ENCODE assay signal across 8 cellular contexts in genomic region chr5:28344803-28345433, GRCh38.
DNase-seq lines count a peak whose midpoint lies in the region; ATAC-seq and TF ChIP-seq lines count a peak whose summit lies in the region.

No MANE protein-coding gene starts in this region.

- H3K4me1 ChIP-seq in NT2/D1 (ENCODE audit: insufficient read depth, insufficient read length), result no peaks in the 10 kb centered on the region
- H3K4me1 ChIP-seq in thyroid gland, result no peaks in the 10 kb centered on the region
- H3K4me1 ChIP-seq in right cardiac atrium (ENCODE audit: control insufficient read depth, insufficient read depth, low read length), result no peaks in the 10 kb centered on the region

- no peaks in the 10 kb centered on the region for H3K27me3 ChIP-seq in NT2/D1 (ENCODE audit: insufficient read depth, insufficient read length)
- H3K27me3 ChIP-seq in thyroid gland, result no peaks in the 10 kb centered on the region
- H3K27me3 ChIP-seq in right cardiac atrium (ENCODE audit: control insufficient read depth, insufficient read depth), result no peaks in the 10 kb centered on the region

- 36 to 47% methylated on average over 5 of the region's 5 CpGs for WGBS in thyroid gland, 2 donors
- WGBS in right cardiac atrium, result 28% methylated on average over 5 of the region's 5 CpGs

- CTCF ChIA-PET in HEK293T (lab: Yijun Ruan, JAX), result interaction anchor here (0.6 to 1.9 kb wide), 7 partner anchors 11 to 1160 kb away, joined by 3 to 6 read pairs (median 3); no protein-coding TSS in a partner anchor

- POLR2A ChIA-PET in HEK293T (lab: Yijun Ruan, JAX), result no interaction called here

- H3K9me3 ChIP-seq in NT2/D1 (ENCODE audit: insufficient read depth, low read length), result no peaks in the 10 kb centered on the region
- no peaks in the 10 kb centered on the region for H3K9me3 ChIP-seq in thyroid gland
- no peaks in the 10 kb centered on the region for H3K9me3 ChIP-seq in right cardiac atrium (ENCODE audit: control insufficient read depth, low read length)

- no peak overlapping the region for H3K27ac ChIP-seq in thyroid gland
- no peak overlapping the region for H3K27ac ChIP-seq in right cardiac atrium (ENCODE audit: low read length)

- intact Hi-C loops in thyroid gland (cut with DNase I) (no loop called here), right cardiac atrium (cut with DNase I) (no loop called here)

- DNase-seq in AML-193 (lab: John Stamatoyannopoulos, UW), result peak; percentile 42 to 56
- DNase-seq in HEK293T (ENCODE audit: extremely low spot score), result peak; percentile 15
- peak; percentile 46 for DNase-seq in NT2/D1 (ENCODE audit: low read depth, low spot score)
- peak; percentile 45 for DNase-seq in epithelial cell of proximal tubule (ENCODE audit: low read depth)
- DNase-seq in thyroid gland, result no peak
- DNase-seq in EL, result no peak
- no peak for DNase-seq in right cardiac atrium
- DNase-seq in T-helper 1 cell, result no peak

- TF ChIP-seq POLR2A in thyroid gland (IDR thresholded peaks at IDR 0.05), result no peak

- H3K36me3 ChIP-seq in NT2/D1 (ENCODE audit: insufficient read depth, insufficient read length, low read length) (no peaks in the 10 kb centered on the region), thyroid gland (no peaks in the 10 kb centered on the region)

- ATAC-seq in right cardiac atrium, result no peak

- H3K4me3 ChIP-seq in NT2/D1 (ENCODE audit: insufficient read length, low read depth) (no peak overlapping the region), epithelial cell of proximal tubule (ENCODE audit: low read depth, low read length) (no peak overlapping the region), thyroid gland (replicated peaks in 1 of 3) (no peak overlapping the region), right cardiac atrium (ENCODE audit: low read length) (no peak overlapping the region)

- peak; percentile 78 for TF ChIP-seq CTCF in epithelial cell of proximal tubule (conservative IDR thresholded peaks at IDR 0.05; ENCODE audit: low read depth, low read length)
- peak in 4 of 6 experiments; percentile 17 to 34 (median 26) for TF ChIP-seq CTCF in thyroid gland (IDR thresholded peaks at IDR 0.05)

- no peak overlapping the region for H3K9ac ChIP-seq in NT2/D1 (ENCODE audit: insufficient read length, low read depth)

TF ChIP-seq in HEK293T, 16 proteins besides CTCF, POLR2A, EP300 and RAD21:
- TF ChIP-seq ZNF384 (IDR thresholded peaks at IDR 0.05), result 0 out of 2 replicates have a peak, but pooled peaks have one; percentile 24
- no peak for TF ChIP-seq FOXA1 (IDR thresholded peaks at IDR 0.05)

Comparison
In these comparisons a context has a peak if more than half of its experiments do, and no peak if none do; other contexts are left out.
1. DNase-seq: peak in AML-193 (2 of 2), HEK293T (single experiment), NT2/D1 (single experiment) and epithelial cell of proximal tubule (single experiment); none in thyroid gland (0 of 2), EL (single experiment), right cardiac atrium (0 of 3) and T-helper 1 cell (0 of 5).